In genomic region chr12:103470664-103471063, GRCh38 we compare ENCODE assay signal across 1 cellular context.
TF ChIP-seq lines count a peak whose summit lies in the region.

No MANE protein-coding gene starts in this region.

TF ChIP-seq in HepG2, 621 proteins besides CTCF, POLR2A, EP300 and RAD21 (continued from another document):
- TF ChIP-seq PBX3 (CRISPR knock-in tag; IDR thresholded peaks at IDR 0.05; ENCODE audit: borderline replicate concordance) (no peak), CHD4 (IDR thresholded peaks at IDR 0.05; ENCODE audit: borderline replicate concordance, low read length) (no peak), ZNF678 (CRISPR knock-in tag; IDR thresholded peaks at IDR 0.05) (no peak), FOXA1 (IDR thresholded peaks at IDR 0.05) (no peak), FOXA1 (CRISPR knock-in tag; IDR thresholded peaks at IDR 0.05) (no peak), NR2F1 (CRISPR knock-in tag; IDR thresholded peaks at IDR 0.05) (no peak), HCFC1 (IDR thresholded peaks at IDR 0.05; ENCODE audit: low read depth, low read length) (no peak), HOMEZ (CRISPR knock-in tag; IDR thresholded peaks at IDR 0.05; ENCODE audit: low read depth) (no peak), SIX1 (CRISPR knock-in tag; IDR thresholded peaks at IDR 0.05; ENCODE audit: borderline replicate concordance) (no peak), GLI4 (CRISPR knock-in tag; IDR thresholded peaks at IDR 0.05; ENCODE audit: borderline replicate concordance) (no peak), SUZ12 (IDR thresholded peaks at IDR 0.05; ENCODE audit: low read depth, low read length) (no peak), USF2 (IDR thresholded peaks at IDR 0.05; ENCODE audit: low read depth, low read length) (no peak), USF2 (CRISPR knock-in tag; IDR thresholded peaks at IDR 0.05; ENCODE audit: borderline replicate concordance) (no peak), ZNF766 (CRISPR knock-in tag; IDR thresholded peaks at IDR 0.05; ENCODE audit: borderline replicate concordance) (no peak), ZNF616 (CRISPR knock-in tag; IDR thresholded peaks at IDR 0.05; ENCODE audit: low read depth) (no peak), CSRNP2 (CRISPR knock-in tag; conservative IDR thresholded peaks at IDR 0.05; ENCODE audit: low read depth) (no peak), ZBTB10 (CRISPR knock-in tag; IDR thresholded peaks at IDR 0.05; ENCODE audit: borderline replicate concordance) (no peak), AHDC1 (CRISPR knock-in tag; IDR thresholded peaks at IDR 0.05; ENCODE audit: borderline replicate concordance) (no peak), HOXA7 (CRISPR knock-in tag; IDR thresholded peaks at IDR 0.05) (no peak), ZXDC (CRISPR knock-in tag; IDR thresholded peaks at IDR 0.05) (no peak)
